19 cellular contexts compared by ENCODE assay signal in the genomic region with DNA sequence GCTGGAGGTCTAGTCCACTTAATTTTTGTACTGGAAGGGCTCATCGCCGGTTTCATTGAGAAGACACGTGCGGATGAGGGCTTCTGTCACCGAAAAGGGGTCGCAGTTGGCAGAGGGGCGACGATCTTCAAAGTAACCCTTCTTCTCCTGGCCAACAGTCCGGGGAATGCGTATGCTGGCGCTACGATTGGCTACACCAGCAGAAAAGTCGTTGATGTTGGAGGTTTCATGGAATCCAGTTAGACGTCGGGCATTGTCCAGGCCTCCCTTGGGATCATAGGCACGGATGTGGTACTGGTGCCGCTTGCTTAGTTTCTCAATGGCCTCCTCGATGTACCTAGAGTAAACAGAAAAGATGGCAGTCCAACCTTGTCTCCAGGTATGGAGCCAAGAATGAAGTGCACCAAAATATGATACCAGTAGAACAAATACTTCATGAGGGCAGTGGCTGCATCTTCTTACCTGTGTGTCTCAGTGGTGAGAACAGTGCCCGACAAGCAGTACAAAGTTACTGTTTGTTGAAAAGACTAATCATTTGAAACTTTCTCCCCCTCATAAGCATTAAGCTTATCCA. TPM values are rescaled to one million over a fixed set of nuclear protein-coding genes. Genes with fewer than 3 reads are reported as not detected.
A peak's percentile ranks its signal among the peaks of the same experiment; 100 is the strongest.
DNase-seq lines count a peak whose midpoint lies in the region; ATAC-seq, FAIRE-seq and TF ChIP-seq lines count a peak whose summit lies in the region.
"Had no signal": no experiment of that assay in that cellular context is flagged by ENCODE, and none has a peak within 500 bp of the region (broad histone marks: within the 10 kb centered on the region; RNA-seq: fewer than 3 reads in every experiment).

No MANE protein-coding gene starts in this region.

- TF ChIP-seq POLR2A in K562 (conservative IDR thresholded peaks at IDR 0.05): no peak
- no peak for TF ChIP-seq POLR2A in HepG2 (IDR thresholded peaks at IDR 0.05; ENCODE audit: insufficient read depth in 1 of 2, low read depth in 2 of 2, low read length in 2 of 2)

- FAIRE-seq in K562 (lab: Jason Lieb, UNC) (no peak), HepG2 (lab: Jason Lieb, UNC) (no peak)

- no peaks in the 10 kb centered on the region for H3K27me3 ChIP-seq in K562 (ENCODE audit: control insufficient read depth in 2 of 2, insufficient read depth in 2 of 2, low read length in 2 of 2)
- H3K27me3 ChIP-seq in HepG2 (ENCODE audit: control insufficient read depth in 1 of 2, insufficient read depth in 2 of 2, low read length in 2 of 2): no peaks in the 10 kb centered on the region; a peak in 1 of 5 replicates

- 99% methylated on average over 19 of the region's 19 CpGs for WGBS in K562 (ENCODE audit: insufficient coverage, low coverage, missing lambda C conversion rate)
- 96% methylated on average over 18 of the region's 19 CpGs for WGBS in HepG2 (ENCODE audit: low lambda C conversion rate)

- no peak overlapping the region for H3K4me3 Mint-ChIP-seq in progenitor cell of endocrine pancreas (ENCODE audit: low read depth)
- H3K4me3 Mint-ChIP-seq in activated naive CD4-positive, alpha-beta T cell treated with anti-CD3 and anti-CD28 coated beads, Interleukin-2, amount 10 ng/mL, durations not matched to agents 7 days and 5 days: no peak overlapping the region
- H3K4me3 Mint-ChIP-seq in activated CD4-positive, alpha-beta memory T cell treated with anti-CD3 and anti-CD28 coated beads for 36 hours: no peak overlapping the region

- no peak for ATAC-seq in K562
- ATAC-seq in HepG2: no peak
- no peak for ATAC-seq in GM21717 (IDR thresholded peaks at IDR 0.05; ENCODE audit: unreplicated experiment)

- peaks cover 50% of the 10 kb centered on the region for H3K79me2 ChIP-seq in K562 (ENCODE audit: control insufficient read depth, insufficient read depth, low read length)
- peaks cover 28% of the 10 kb centered on the region for H3K79me2 ChIP-seq in HepG2 (ENCODE audit: insufficient read depth, low read length)

- H4K20me1 ChIP-seq in K562 (replicated peaks; ENCODE audit: control insufficient read depth, insufficient read depth, low read length) (peaks cover 30% of the 10 kb centered on the region), HepG2 (ENCODE audit: insufficient read depth, low read length) (peaks cover 66% of the 10 kb centered on the region)

- TF ChIP-seq RAD21 in K562 (CRISPR knock-in tag; conservative IDR thresholded peaks at IDR 0.05 in 1 of 2, IDR thresholded peaks at IDR 0.05 in 1 of 2): no peak
- TF ChIP-seq RAD21 in HepG2 (CRISPR knock-in tag; IDR thresholded peaks at IDR 0.05): no peak

- H3K4me3 ChIP-seq in K562 (no peak overlapping the region), HepG2 (replicated peaks in 1 of 3; ENCODE audit: insufficient read depth in 1 of 3, low read depth in 2 of 3, low read length in 3 of 3) (no peak overlapping the region)
- H3K4me3 ChIP-seq: HAP-1 had no signal

- no TSS peak for BruUV-seq in K562 (replicated peaks; lab: Mats Ljungman, UMichigan)
- BruUV-seq in HepG2 (replicated peaks; lab: Mats Ljungman, UMichigan): no TSS peak

- no peak for TF ChIP-seq EP300 in K562 (IDR thresholded peaks at IDR 0.05; ENCODE audit: low read length)
- no peak for TF ChIP-seq EP300 in HepG2 (IDR thresholded peaks at IDR 0.05; ENCODE audit: low read depth in 2 of 2, low read length in 2 of 2)
- TF ChIP-seq EP300 in HepG2 (CRISPR knock-in tag; IDR thresholded peaks at IDR 0.05; ENCODE audit: borderline replicate concordance): no peak

- peaks cover 20 to 43% of the 10 kb centered on the region in 2 experiments; a peak in 4 of 5 replicates for H3K4me1 ChIP-seq in K562 (replicated peaks in 1 of 2; ENCODE audit: control insufficient read depth in 2 of 2, insufficient read depth in 2 of 2, low read length in 2 of 2)
- peaks cover 69% of the 10 kb centered on the region for H3K4me1 ChIP-seq in HepG2 (ENCODE audit: insufficient read depth, low read length)

- H3K36me3 Mint-ChIP-seq in progenitor cell of endocrine pancreas (ENCODE audit: insufficient read depth): peaks cover 64% of the 10 kb centered on the region
- peaks cover 79% of the 10 kb centered on the region for H3K36me3 Mint-ChIP-seq in activated naive CD4-positive, alpha-beta T cell treated with anti-CD3 and anti-CD28 coated beads, Interleukin-2, amount 10 ng/mL, durations not matched to agents 7 days and 5 days
- peaks cover 28% of the 10 kb centered on the region for H3K36me3 Mint-ChIP-seq in activated CD4-positive, alpha-beta memory T cell treated with anti-CD3 and anti-CD28 coated beads for 36 hours

- peak overlapping the region; percentile 50 for H3K27ac Mint-ChIP-seq in progenitor cell of endocrine pancreas
- no peak overlapping the region for H3K27ac Mint-ChIP-seq in activated naive CD4-positive, alpha-beta T cell treated with anti-CD3 and anti-CD28 coated beads, Interleukin-2, amount 10 ng/mL, durations not matched to agents 7 days and 5 days
- H3K27ac Mint-ChIP-seq in activated CD4-positive, alpha-beta memory T cell treated with anti-CD3 and anti-CD28 coated beads for 36 hours: no peak overlapping the region

- H3K9me1 ChIP-seq in K562 (ENCODE audit: control insufficient read depth, insufficient read depth, low read length): peaks cover 27% of the 10 kb centered on the region

- H3K27ac ChIP-seq in K562 (ENCODE audit: extremely low read depth, low read depth, low read length) (no peak overlapping the region; the same call in 2 of the 3 replicates), HepG2 (ENCODE audit: extremely low read length, insufficient read depth, low read length) (no peak overlapping the region)
- H3K27ac ChIP-seq: C4-2B had no signal

- in situ Hi-C loops in K562 (cut with MboI): no loop called here
- in situ Hi-C loops in HepG2 (cut with HindIII; ENCODE audit: extremely low pct_ligation_motif_present, low pct_unique_long_range_greater_than_20kb): no loop called here

- no peak for DNase-seq in K562 (ENCODE audit: extremely low read depth in 1 of 4, low spot score in 3 of 4)
- no peak for DNase-seq in HepG2 (ENCODE audit: low spot score)
- no peak for DNase-seq in progenitor cell of endocrine pancreas (ENCODE audit: low spot score, unreplicated experiment)
- no peak for DNase-seq in activated naive CD4-positive, alpha-beta T cell treated with anti-CD3 and anti-CD28 coated beads, Interleukin-2, amount 10 ng/mL, durations not matched to agents 7 days and 5 days
- DNase-seq in activated CD4-positive, alpha-beta memory T cell treated with anti-CD3 and anti-CD28 coated beads for 36 hours: no peak
- no peak for DNase-seq in NCI-H526 treated with DMSO at 0.1 percent for 48 hours (lab: John Stamatoyannopoulos, UW)
- DNase-seq: ACHN, DMS 273 treated with DMSO at 0.1 percent for 48 hours, DND-41, NCI-H187, NCI-H226, NCI-H524, SHP77 treated with DMSO at 0.1 percent for 48 hours, SK-N-SH had no signal

- intact Hi-C loops in K562 (cut with micrococcal nuclease): no loop called here
- intact Hi-C loops in HepG2 (cut with micrococcal nuclease; ENCODE audit: unreplicated experiment): no loop called here
- intact Hi-C loops in activated CD4-positive, alpha-beta memory T cell treated with anti-CD3 and anti-CD28 coated beads for 36 hours (cut with micrococcal nuclease): no loop called here

- POLR2A ChIA-PET in K562 (lab: Yijun Ruan, JAX) (interaction anchor here (0.7 to 0.9 kb wide), 3 partner anchors 52 to 259 kb away, joined by 3 to 4 read pairs (median 3); no protein-coding TSS in a partner anchor), HepG2 (lab: Yijun Ruan, JAX) (interaction anchor here (1.1 kb wide), 1 partner anchor 22 kb away, joined by 4 read pairs; no protein-coding TSS in a partner anchor)
- POLR2A ChIA-PET in activated CD4-positive, alpha-beta memory T cell treated with anti-CD3 and anti-CD28 coated beads for 36 hours (lab: Charles Lee): no interaction called here

- CTCF ChIA-PET in K562 (lab: Yijun Ruan, JAX; ENCODE audit: low intra/inter-chr PET ratio): no interaction called here
- CTCF ChIA-PET in HepG2 (lab: Yijun Ruan, JAX; ENCODE audit: low intra/inter-chr PET ratio, low total read pairs): no interaction called here
- CTCF ChIA-PET in activated naive CD4-positive, alpha-beta T cell treated with anti-CD3 and anti-CD28 coated beads, Interleukin-2, amount 10 ng/mL, durations not matched to agents 7 days and 5 days (lab: Charles Lee): no interaction called here
- CTCF ChIA-PET in activated CD4-positive, alpha-beta memory T cell treated with anti-CD3 and anti-CD28 coated beads for 36 hours (lab: Charles Lee): interaction anchor here (0.8 kb wide), 1 partner anchor 241 kb away, joined by 4 read pairs; no protein-coding TSS in a partner anchor

- H3K9ac ChIP-seq in K562 (ENCODE audit: insufficient read depth in 1 of 2, low read depth in 2 of 2, low read length in 2 of 2) (no peak overlapping the region), HepG2 (ENCODE audit: insufficient read depth, low read depth, low read length) (no peak overlapping the region)
- H3K9ac ChIP-seq: SK-N-SH had no signal

- peaks cover 45% of the 10 kb centered on the region for H3K4me1 Mint-ChIP-seq in progenitor cell of endocrine pancreas (ENCODE audit: low read depth)
- H3K4me1 Mint-ChIP-seq in activated naive CD4-positive, alpha-beta T cell treated with anti-CD3 and anti-CD28 coated beads, Interleukin-2, amount 10 ng/mL, durations not matched to agents 7 days and 5 days: peaks cover 23% of the 10 kb centered on the region
- H3K4me1 Mint-ChIP-seq in activated CD4-positive, alpha-beta memory T cell treated with anti-CD3 and anti-CD28 coated beads for 36 hours (ENCODE audit: low read depth): peaks cover 5% of the 10 kb centered on the region

- H2AFZ ChIP-seq in K562 (ENCODE audit: low read depth, low read length) (no peak overlapping the region), HepG2 (ENCODE audit: low read length) (no peak overlapping the region)

- H3K9me3 ChIP-seq in K562 (replicated peaks; ENCODE audit: control insufficient read depth, insufficient read depth, low read depth, low read length) (no peaks in the 10 kb centered on the region), HepG2 (ENCODE audit: low read length) (no peaks in the 10 kb centered on the region)
- H3K9me3 ChIP-seq: HAP-1, SK-N-SH had no signal

- no peak for TF ChIP-seq CTCF in K562 (IDR thresholded peaks at IDR 0.05 in 2 of 3, conservative IDR thresholded peaks at IDR 0.05 in 1 of 3; ENCODE audit: insufficient read depth in 2 of 3, low read depth in 1 of 3, low read length in 3 of 3)
- no peak for TF ChIP-seq CTCF in HepG2 (CRISPR knock-in tag; IDR thresholded peaks at IDR 0.05)
- TF ChIP-seq CTCF in progenitor cell of endocrine pancreas (IDR thresholded peaks at IDR 0.05; ENCODE audit: unreplicated experiment): no peak

- H3K4me2 ChIP-seq in K562 (ENCODE audit: insufficient read depth, low read length) (no peak overlapping the region), HepG2 (ENCODE audit: low read depth, low read length) (no peak overlapping the region)
- H3K4me2 ChIP-seq: SK-N-SH had no signal

- no peaks in the 10 kb centered on the region for H3K9me3 Mint-ChIP-seq in progenitor cell of endocrine pancreas (ENCODE audit: low read depth)
- H3K9me3 Mint-ChIP-seq in activated naive CD4-positive, alpha-beta T cell treated with anti-CD3 and anti-CD28 coated beads, Interleukin-2, amount 10 ng/mL, durations not matched to agents 7 days and 5 days: no peaks in the 10 kb centered on the region
- H3K9me3 Mint-ChIP-seq in activated CD4-positive, alpha-beta memory T cell treated with anti-CD3 and anti-CD28 coated beads for 36 hours: no peaks in the 10 kb centered on the region

- no peaks in the 10 kb centered on the region for H3K27me3 Mint-ChIP-seq in progenitor cell of endocrine pancreas
- peaks cover under 1% of the 10 kb centered on the region for H3K27me3 Mint-ChIP-seq in activated naive CD4-positive, alpha-beta T cell treated with anti-CD3 and anti-CD28 coated beads, Interleukin-2, amount 10 ng/mL, durations not matched to agents 7 days and 5 days
- H3K27me3 Mint-ChIP-seq in activated CD4-positive, alpha-beta memory T cell treated with anti-CD3 and anti-CD28 coated beads for 36 hours: no peaks in the 10 kb centered on the region

- H3K36me3 ChIP-seq in K562 (ENCODE audit: control insufficient read depth, insufficient read depth, low read length): peaks cover 83% of the 10 kb centered on the region
- peaks cover 29 to 62% of the 10 kb centered on the region in 2 experiments for H3K36me3 ChIP-seq in HepG2 (replicated peaks in 1 of 2; ENCODE audit: control insufficient read depth in 1 of 2, insufficient read depth in 2 of 2, low read length in 2 of 2)

RNA-seq across cellular contexts. Expression of a gene that starts 7.1 kb away (rescaled TPM):
- 353 and 537 TPM in 2 replicates for total RNA-seq in K562 (2011; cell fraction: chromatin; rRNA removed; ENCODE audit: low replicate concordance)
- 306 and 377 TPM in 2 replicates for total RNA-seq in K562 (2011; cell fraction: nucleolus; rRNA removed)
- 320 and 329 TPM in 2 replicates for total RNA-seq in K562 (2011; cell fraction: nucleoplasm; rRNA removed)
- total RNA-seq in K562 (2014; rRNA removed): 1,168 and 1,338 TPM in 2 replicates
- 978 and 1,172 TPM in 2 replicates for total RNA-seq in K562 (2014; rRNA removed; fragmentation: Illumina TruSeq; extraction: Trizol)
- 1,097 and 1,128 TPM in 2 replicates for total RNA-seq in K562 (2015; rRNA removed; fragmentation: Illumina TruSeq; extraction: Trizol)
- 1,495 and 1,708 TPM in 2 replicates for total RNA-seq in K562 (2021)
- polyA plus RNA-seq in K562 (2011; rRNA removed): 1,124 and 1,949 TPM in 2 replicates
- polyA plus RNA-seq in K562 (2011; cell fraction: cytosol; rRNA removed): 1,419 and 1,471 TPM in 2 replicates
- 1,593 and 1,917 TPM in 2 replicates for polyA plus RNA-seq in K562 (2011; cell fraction: nucleus; rRNA removed)
- 978 and 1,541 TPM in 2 replicates for polyA plus RNA-seq in K562 (2012)
- polyA plus RNA-seq in K562 (2014; fragmentation: Illumina TruSeq; extraction: Trizol): 1,620 and 1,897 TPM in 2 replicates
- 1,000 to 10,000 TPM; 3,526 to 4,222 TPM for polyA plus RNA-seq in K562 (2014; fragmentation: Nextera tagmentation; extraction: Ambion mirVana)
- polyA plus RNA-seq in K562 (2014; rRNA removed): 1,054 and 1,088 TPM in 2 replicates
- polyA minus RNA-seq in K562 (2011; rRNA and poly(A)+ RNA removed): 1,787 and 2,204 TPM in 2 replicates
- polyA minus RNA-seq in K562 (2011; cell fraction: cytosol; rRNA and poly(A)+ RNA removed): 1,505 and 2,135 TPM in 2 replicates
- 254 and 603 TPM in 2 replicates for polyA minus RNA-seq in K562 (2011; cell fraction: nucleus; rRNA and poly(A)+ RNA removed)
- 827 and 909 TPM in 2 replicates for total RNA-seq in HepG2 (2016; rRNA removed; fragmentation: Illumina TruSeq; extraction: Trizol)
- 302 and 314 TPM in 2 replicates for total RNA-seq in HepG2 (2016; cell fraction: cytosol; rRNA removed; fragmentation: Illumina TruSeq; extraction: Trizol; ENCODE audit: low read depth)
- 827 and 907 TPM in 2 replicates for total RNA-seq in HepG2 (2016; cell fraction: insoluble cytoplasmic fraction; rRNA removed; fragmentation: Illumina TruSeq; extraction: Trizol)
- 525 and 530 TPM in 2 replicates for total RNA-seq in HepG2 (2016; cell fraction: membrane; rRNA removed; fragmentation: Illumina TruSeq; extraction: Trizol)
- 383 and 412 TPM in 2 replicates for total RNA-seq in HepG2 (2016; cell fraction: nucleus; rRNA removed; fragmentation: Illumina TruSeq; extraction: Trizol)
- 423 and 501 TPM in 2 replicates for polyA plus RNA-seq in HepG2 (2011; rRNA removed)
- 374 and 406 TPM in 2 replicates for polyA plus RNA-seq in HepG2 (2011; cell fraction: cytosol; rRNA removed)
- 417 and 464 TPM in 2 replicates for polyA plus RNA-seq in HepG2 (2011; cell fraction: nucleus; rRNA removed)
- 601 and 740 TPM in 2 replicates for polyA plus RNA-seq in HepG2 (2012)
- 207 and 236 TPM in 2 replicates for polyA plus RNA-seq in HepG2 (2016; cell fraction: cytosol; fragmentation: Illumina TruSeq; extraction: Trizol; ENCODE audit: low read depth)
- 748 and 770 TPM in 2 replicates for polyA plus RNA-seq in HepG2 (2016; cell fraction: insoluble cytoplasmic fraction; fragmentation: Illumina TruSeq; extraction: Trizol; ENCODE audit: low read depth)
- polyA plus RNA-seq in HepG2 (2016; cell fraction: membrane; fragmentation: Illumina TruSeq; extraction: Trizol; ENCODE audit: low read depth): 234 and 236 TPM in 2 replicates
- 513 and 558 TPM in 2 replicates for polyA plus RNA-seq in HepG2 (2016; cell fraction: nucleus; fragmentation: Illumina TruSeq; extraction: Trizol; ENCODE audit: insufficient read depth, low read depth)
- polyA minus RNA-seq in HepG2 (2011; rRNA and poly(A)+ RNA removed; ENCODE audit: low replicate concordance): 21.3 and 447 TPM in 2 replicates
- polyA minus RNA-seq in HepG2 (2011; cell fraction: cytosol; rRNA and poly(A)+ RNA removed): 472 and 515 TPM in 2 replicates
- 168 and 231 TPM in 2 replicates for polyA minus RNA-seq in HepG2 (2011; cell fraction: nucleus; rRNA and poly(A)+ RNA removed)
- total RNA-seq in progenitor cell of endocrine pancreas: 666 and 734 TPM in 2 replicates
- 10 to 100 TPM; 61.3 to 63.9 TPM for total RNA-seq in activated CD4-positive, alpha-beta memory T cell treated with anti-CD3 and anti-CD28 coated beads for 36 hours

RNA-seq across cellular contexts. Expression of a gene that starts 16.0 kb away (rescaled TPM):
- not detected in 2 replicates for total RNA-seq in K562 (2011; cell fraction: chromatin; rRNA removed; ENCODE audit: low replicate concordance)
- not detected in 2 replicates for total RNA-seq in K562 (2011; cell fraction: nucleolus; rRNA removed)
- total RNA-seq in K562 (2011; cell fraction: nucleoplasm; rRNA removed): not detected in 2 replicates
- total RNA-seq in K562 (2014; rRNA removed) (not detected in 2 replicates), K562 (2014; rRNA removed; fragmentation: Illumina TruSeq; extraction: Trizol) (not detected in 2 replicates), K562 (2015; rRNA removed; fragmentation: Illumina TruSeq; extraction: Trizol) (not detected in 2 replicates), K562 (2021) (not detected in 2 replicates), HepG2 (2016; rRNA removed; fragmentation: Illumina TruSeq; extraction: Trizol) (not detected in 2 replicates), progenitor cell of endocrine pancreas (not detected in 2 replicates)
- polyA plus RNA-seq in K562 (2011; rRNA removed) (not detected in 2 replicates), K562 (2014; fragmentation: Illumina TruSeq; extraction: Trizol) (not detected in 2 replicates), K562 (2014; fragmentation: Nextera tagmentation; extraction: Ambion mirVana) (not detected), K562 (2014; rRNA removed) (not detected in 2 replicates), HepG2 (2011; rRNA removed) (not detected in 2 replicates)
- polyA plus RNA-seq in K562 (2011; cell fraction: cytosol; rRNA removed): not detected in 2 replicates
- polyA plus RNA-seq in K562 (2011; cell fraction: nucleus; rRNA removed): not detected in 2 replicates
- 0.10 TPM in 1 of 2 replicates, not detected in the other for polyA plus RNA-seq in K562 (2012)
- polyA minus RNA-seq in K562 (2011; rRNA and poly(A)+ RNA removed): not detected in 2 replicates
- polyA minus RNA-seq in K562 (2011; cell fraction: cytosol; rRNA and poly(A)+ RNA removed): not detected in 2 replicates
- polyA minus RNA-seq in K562 (2011; cell fraction: nucleus; rRNA and poly(A)+ RNA removed): not detected in 2 replicates
- not detected in 2 replicates for total RNA-seq in HepG2 (2016; cell fraction: cytosol; rRNA removed; fragmentation: Illumina TruSeq; extraction: Trizol; ENCODE audit: low read depth)
- not detected in 2 replicates for total RNA-seq in HepG2 (2016; cell fraction: insoluble cytoplasmic fraction; rRNA removed; fragmentation: Illumina TruSeq; extraction: Trizol)
- total RNA-seq in HepG2 (2016; cell fraction: membrane; rRNA removed; fragmentation: Illumina TruSeq; extraction: Trizol): not detected in 2 replicates
- not detected in 2 replicates for total RNA-seq in HepG2 (2016; cell fraction: nucleus; rRNA removed; fragmentation: Illumina TruSeq; extraction: Trizol)
- polyA plus RNA-seq in HepG2 (2011; cell fraction: cytosol; rRNA removed): not detected in 2 replicates
- polyA plus RNA-seq in HepG2 (2011; cell fraction: nucleus; rRNA removed): not detected in 2 replicates
- not detected in 2 replicates for polyA plus RNA-seq in HepG2 (2012)
- not detected in 2 replicates for polyA plus RNA-seq in HepG2 (2016; cell fraction: cytosol; fragmentation: Illumina TruSeq; extraction: Trizol; ENCODE audit: low read depth)
- not detected in 2 replicates for polyA plus RNA-seq in HepG2 (2016; cell fraction: insoluble cytoplasmic fraction; fragmentation: Illumina TruSeq; extraction: Trizol; ENCODE audit: low read depth)
- not detected in 2 replicates for polyA plus RNA-seq in HepG2 (2016; cell fraction: membrane; fragmentation: Illumina TruSeq; extraction: Trizol; ENCODE audit: low read depth)
- not detected in 2 replicates for polyA plus RNA-seq in HepG2 (2016; cell fraction: nucleus; fragmentation: Illumina TruSeq; extraction: Trizol; ENCODE audit: insufficient read depth, low read depth)
- not detected in 2 replicates for polyA minus RNA-seq in HepG2 (2011; rRNA and poly(A)+ RNA removed; ENCODE audit: low replicate concordance)
- not detected in 2 replicates for polyA minus RNA-seq in HepG2 (2011; cell fraction: cytosol; rRNA and poly(A)+ RNA removed)
- not detected in 2 replicates for polyA minus RNA-seq in HepG2 (2011; cell fraction: nucleus; rRNA and poly(A)+ RNA removed)
- total RNA-seq in activated CD4-positive, alpha-beta memory T cell treated with anti-CD3 and anti-CD28 coated beads for 36 hours: not detected
- total RNA-seq: G401, RPMI7951 had no signal
- polyA plus RNA-seq: SK-N-SH had no signal

Comparison
In these comparisons a context has a peak if more than half of its experiments do, and no peak if none do; other contexts are left out.
1. RNA of a gene that starts 7.1 kb away (total RNA-seq): 306 to 1,708 TPM in K562, 302 to 909 TPM in HepG2 and 666 to 734 TPM in progenitor cell of endocrine pancreas; 61.3 to 63.9 TPM in activated CD4-positive, alpha-beta memory T cell treated with anti-CD3 and anti-CD28 coated beads for 36 hours; every median in the first group is over 4 times any median in the second.